8 cellular contexts compared by ENCODE assay signal in genomic region chr12:48788852-48789775, GRCh38. TPM values are rescaled to one million over a fixed set of nuclear protein-coding genes. Genes with fewer than 3 reads are reported as not detected.
DNase-seq lines count a peak whose midpoint lies in the region; ATAC-seq, FAIRE-seq and TF ChIP-seq lines count a peak whose summit lies in the region.

TSS of gene ADCY6 (minus strand) at chr12:48789089. CDS start at chr12:48783434, 5,655 bp downstream.

- peak; percentile 90 for DNase-seq in D721Med (ENCODE audit: insufficient read length, low spot score)
- peak; percentile 36 for DNase-seq in HCEC 1CT
- DNase-seq in Peyer's patch, result peak in 2 of 3 donors; percentile 87 to 91
- DNase-seq in dedifferentiated amniotic fluid mesenchymal stem cell (ENCODE audit: extremely low spot score), result peak; percentile 67
- DNase-seq in kidney tubule cell (ENCODE audit: low spot score), result peak; percentile 79
- DNase-seq in spleen, result peak; percentile 83
- no peak for DNase-seq in erythroblast (lab: John Stamatoyannopoulos, UW)

- H3K9me3 ChIP-seq in Peyer's patch (no peaks in the 10 kb centered on the region), spleen (no peaks in the 10 kb centered on the region)

- peaks cover 0 to 26% (median 6%) of the 10 kb centered on the region in 4 donors for H3K4me1 ChIP-seq in Peyer's patch
- peaks cover 0 to 32% (median 23%) of the 10 kb centered on the region in 6 donors for H3K4me1 ChIP-seq in spleen

- TF ChIP-seq CTCF in D721Med (IDR thresholded peaks at IDR 0.05; ENCODE audit: insufficient read depth, missing control alignments), result no peak
- TF ChIP-seq CTCF in Peyer's patch (IDR thresholded peaks at IDR 0.05), result no peak
- peak in 1 of 11 experiments; percentile 5 for TF ChIP-seq CTCF in spleen (IDR thresholded peaks at IDR 0.05 in 8 of 11, conservative IDR thresholded peaks at IDR 0.05 in 3 of 11)

- no peaks in the 10 kb centered on the region for H3K27me3 ChIP-seq in Peyer's patch
- peaks cover 0 to 48% (median 13%) of the 10 kb centered on the region in 7 donors for H3K27me3 ChIP-seq in spleen (replicated peaks in 1 of 7)

- H3K4me3 ChIP-seq in Peyer's patch (peak within 1 kb of the TSS; percentile 51 to 96 (median 81)), spleen (peak within 1 kb of the TSS; percentile 46 to 80 (median 52))

- peak; percentile 26 to 36 for TF ChIP-seq POLR2A in Peyer's patch (IDR thresholded peaks at IDR 0.05)
- no peak for TF ChIP-seq POLR2A in spleen (IDR thresholded peaks at IDR 0.05)
- no peak for TF ChIP-seq POLR2A in erythroblast (IDR thresholded peaks at IDR 0.05; ENCODE audit: low read length)

- ATAC-seq in HG03280 (IDR thresholded peaks at IDR 0.05; ENCODE audit: unreplicated experiment), result no peak

- WGBS in spleen, 5 donors, result 1 to 7% (median 1%) methylated on average over 50 to 86 of the region's 86 CpGs

- peak within 1 kb of the TSS; percentile 61 to 97 (median 92) for H3K27ac ChIP-seq in Peyer's patch
- H3K27ac ChIP-seq in spleen, result peak within 1 kb of the TSS; percentile 27 to 78 (median 72)

- intact Hi-C loops in spleen (cut with DNase I; ENCODE audit: low total_unique reads), result no loop called here

- no peaks in the 10 kb centered on the region for H3K36me3 ChIP-seq in Peyer's patch
- no peaks in the 10 kb centered on the region for H3K36me3 ChIP-seq in spleen

- no peak for FAIRE-seq in D721Med (lab: Jason Lieb, UNC)

RNA-seq across cellular contexts. Expression of gene ADCY6, which starts in this region (rescaled TPM):
- 100 to 1,000 TPM in 3 of 4 donors, 10 to 100 TPM in 1; 71.3 to 175 (median 129) TPM for total RNA-seq in Peyer's patch
- total RNA-seq in spleen, result 10 to 100 TPM; 10.3 to 20.4 (median 14.4) TPM
- polyA plus RNA-seq in spleen, result 1 to 10 TPM; 1.6 to 5.7 (median 2.3) TPM

Comparison
In these comparisons a context has a peak if more than half of its experiments do, and no peak if none do; other contexts are left out.
1. DNase-seq: peak in D721Med (single experiment), HCEC 1CT (single experiment), Peyer's patch (2 of 3), dedifferentiated amniotic fluid mesenchymal stem cell (single experiment), kidney tubule cell (single experiment) and spleen (single experiment); none in erythroblast (0 of 2).
2. POLR2A ChIP-seq: peak in Peyer's patch (2 of 2); none in spleen (0 of 3) and erythroblast (single experiment).